In genomic region chr14:44771495-44771894, GRCh38 we compare ENCODE assay signal across 25 cellular contexts.
DNase-seq lines count a peak whose midpoint lies in the region; ATAC-seq and TF ChIP-seq lines count a peak whose summit lies in the region.
"Had no signal": no experiment of that assay in that cellular context is flagged by ENCODE, and none has a peak within 500 bp of the region (broad histone marks: within the 10 kb centered on the region; RNA-seq: fewer than 3 reads in every experiment).

No MANE protein-coding gene starts in this region.

- H3K36me3 ChIP-seq in parathyroid adenoma (ENCODE audit: control insufficient read depth, insufficient read depth, low read length) = no peaks in the 10 kb centered on the region
- H3K36me3 ChIP-seq: BLaER1, HAP-1 had no signal

- intact Hi-C loops in left colon (cut with DNase I, micrococcal nuclease) (no loop called here), Right ventricle myocardium superior (cut with DNase I) (no loop called here)

- no peaks in the 10 kb centered on the region for H3K79me2 ChIP-seq in parathyroid adenoma

- no peaks in the 10 kb centered on the region for H3K27me3 ChIP-seq in parathyroid adenoma (ENCODE audit: control insufficient read depth, insufficient read depth, low read length)
- H3K27me3 ChIP-seq: BLaER1 had no signal

- H3K4me1 ChIP-seq in parathyroid adenoma = peaks cover 3% of the 10 kb centered on the region
- H3K4me1 ChIP-seq: BLaER1 had no signal

- TF ChIP-seq CTCF in VCaP (conservative IDR thresholded peaks at IDR 0.05) (no peak), parathyroid adenoma (IDR thresholded peaks at IDR 0.05) (no peak)

- peak; percentile 40 for DNase-seq in SIG-M5 treated with dmso at 0.1 percent for 504 hours (lab: John Stamatoyannopoulos, UW; ENCODE audit: unreplicated experiment)
- no peak for DNase-seq in SIG-M5 (lab: John Stamatoyannopoulos, UW)
- DNase-seq in left colon = no peak
- DNase-seq in Right ventricle myocardium superior = no peak
- DNase-seq: CD4-positive, CD25-positive, alpha-beta regulatory T cell; GOT3; HFFc6; KBM-7; MM.1S; NCI-H1694; NCI-H2029 treated with DMSO at 0.1 percent for 48 hours; NCI-H2171; NCI-H345; NCI-H510A treated with DMSO at 0.1 percent for 48 hours; NCI-H82; SHP77 treated with DMSO at 0.1 percent for 48 hours; SK-N-SH; SW 1271 had no signal

- H2AFZ ChIP-seq in parathyroid adenoma = peak overlapping the region; percentile 62

- no peak overlapping the region for H3K9ac ChIP-seq in parathyroid adenoma
- H3K9ac ChIP-seq: BLaER1, SK-N-SH had no signal

- H3K4me2 ChIP-seq in parathyroid adenoma (ENCODE audit: low read length) = peak overlapping the region; percentile 46
- H3K4me2 ChIP-seq: BLaER1, SK-N-SH had no signal

- ATAC-seq in left colon (no peak), Right ventricle myocardium superior (ENCODE audit: poor library complexity) (no peak), GM18517 (IDR thresholded peaks at IDR 0.05; ENCODE audit: unreplicated experiment) (no peak)
- ATAC-seq: Panc1 had no signal

- H3K27ac ChIP-seq in VCaP (peak overlapping the region; percentile 60), parathyroid adenoma (peak overlapping the region; percentile 47)
- H3K27ac ChIP-seq: BLaER1, RWPE1 had no signal

- H3K4me3 ChIP-seq in parathyroid adenoma (ENCODE audit: low read depth, low read length) = peak overlapping the region; percentile 17
- H3K4me3 ChIP-seq: BLaER1, HAP-1 had no signal

- H3K9me3 ChIP-seq in parathyroid adenoma (ENCODE audit: control insufficient read depth, low read length) = no peaks in the 10 kb centered on the region
- H3K9me3 ChIP-seq: BLaER1, HAP-1, SK-N-SH had no signal
